In the genomic region with DNA sequence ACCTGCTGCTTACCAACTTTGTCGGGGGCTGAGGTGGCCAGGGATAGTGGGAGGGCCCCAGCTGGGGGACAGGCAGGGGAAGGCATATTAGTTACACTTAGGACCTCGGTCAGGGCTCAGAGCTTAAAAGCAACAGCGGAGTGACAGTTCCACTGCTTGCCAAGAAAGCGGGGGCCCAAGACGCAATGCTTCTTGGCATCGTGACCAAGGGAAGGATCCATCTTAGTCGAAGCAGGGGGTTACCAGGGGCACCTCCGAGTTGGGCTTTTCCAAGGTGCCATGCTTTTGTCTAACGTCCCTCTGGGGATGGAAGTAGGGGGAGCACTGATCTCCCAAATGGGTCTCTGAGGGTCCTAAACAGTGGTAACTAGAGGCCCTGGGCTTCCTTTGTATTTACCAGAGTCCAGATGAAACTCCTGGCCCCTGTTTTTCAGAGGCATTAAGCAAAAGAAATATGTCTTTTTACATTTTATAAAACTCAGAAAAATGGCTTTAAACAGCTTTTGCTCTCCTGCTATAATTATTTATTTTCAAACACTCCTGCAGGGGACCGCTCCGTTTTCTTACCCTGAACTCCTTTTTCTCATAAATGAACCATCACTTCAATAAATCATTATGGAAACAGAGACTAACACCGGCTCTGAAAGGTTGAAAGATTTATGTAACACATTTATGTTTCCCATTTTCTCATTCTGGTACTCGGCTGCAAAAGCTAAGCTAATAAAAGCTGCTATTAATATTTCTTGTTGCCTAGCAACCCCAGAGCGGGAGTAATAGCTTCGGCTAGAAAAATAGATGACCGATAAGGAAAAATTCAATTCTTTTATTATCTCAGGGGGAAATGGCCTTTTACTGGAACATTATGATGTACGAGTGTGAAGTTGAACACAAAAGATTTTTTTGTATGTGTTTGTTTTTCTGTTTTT, we compare ENCODE assay signal across 19 cellular contexts.
DNase-seq lines count a peak whose midpoint lies in the region; ATAC-seq, FAIRE-seq and TF ChIP-seq lines count a peak whose summit lies in the region.
"Had no signal": no experiment of that assay in that cellular context is flagged by ENCODE, and none has a peak within 500 bp of the region (broad histone marks: within the 10 kb centered on the region; RNA-seq: fewer than 3 reads in every experiment).

No MANE protein-coding gene starts in this region.

- H3K79me2 ChIP-seq in endothelial cell of umbilical vein (ENCODE audit: control insufficient read depth, insufficient read depth, low read length) = no peaks in the 10 kb centered on the region

- H3K36me3 ChIP-seq in RWPE2 (ENCODE audit: low read depth) (no peaks in the 10 kb centered on the region), endothelial cell of umbilical vein (ENCODE audit: control insufficient read depth in 2 of 2, extremely low read depth in 1 of 2, insufficient read depth in 2 of 2, low read length in 2 of 2) (no peaks in the 10 kb centered on the region)
- H3K36me3 ChIP-seq: Peyer's patch, prostate gland, vagina had no signal

- intact Hi-C loops in endothelial cell of umbilical vein (cut with micrococcal nuclease) = loop anchor here (1.0 to 5.0 kb wide), 2 partner anchors 57 to 74 kb away; no protein-coding TSS in a partner anchor

- H3K4me1 ChIP-seq in RWPE2 (ENCODE audit: insufficient read depth, poor library complexity, severe bottlenecking) (peaks cover 20% of the 10 kb centered on the region), endothelial cell of umbilical vein (ENCODE audit: control insufficient read depth, extremely low read depth, insufficient read depth, low read length) (peaks cover 35% of the 10 kb centered on the region)
- H3K4me1 ChIP-seq: prostate gland had no signal

- H3K9me3 ChIP-seq in RWPE2 (ENCODE audit: severe bottlenecking) = no peaks in the 10 kb centered on the region
- no peaks in the 10 kb centered on the region for H3K9me3 ChIP-seq in endothelial cell of umbilical vein (replicated peaks; ENCODE audit: control insufficient read depth, insufficient read depth, low read length)
- H3K9me3 ChIP-seq: Peyer's patch, prostate gland, vagina had no signal

- DNase-seq in DMS79 treated with DMSO at 0.1 percent for 48 hours (lab: John Stamatoyannopoulos, UW) (peak; percentile 69), RWPE2 (ENCODE audit: low spot score) (peak; percentile 65), endothelial cell of umbilical vein (ENCODE audit: low read depth, low spot score) (peak; percentile 79), putamen (ENCODE audit: low spot score) (peak; percentile 46), HK-2 (ENCODE audit: unreplicated experiment) (no peak), T-helper 1 cell (no peak)
- DNase-seq in activated naive CD4-positive, alpha-beta T cell (lab: John Stamatoyannopoulos, UW) = no peak
- DNase-seq: activated CD4-positive, alpha-beta T cell treated with anti-CD3 and anti-CD28 coated beads, Interleukin-2, amount 50 U/mL, for 1 hour; glutamatergic neuron; immature natural killer cell; NCI-H2029; NCI-H774; stimulated activated naive CD8-positive, alpha-beta T cell treated with anti-CD3 and anti-CD28 coated beads, Interleukin-15, amount 100 ng/mL, for 72 hours had no signal

- dilution Hi-C loops in endothelial cell of umbilical vein (cut with MboI; ENCODE audit: extremely low pct_ligation_motif_present, low sequenced_read_pairs) = no loop called here

- H3K9me1 ChIP-seq in endothelial cell of umbilical vein (replicated peaks; ENCODE audit: control insufficient read depth, extremely low read depth, insufficient read depth, low read length) = no peaks in the 10 kb centered on the region

- no TSS peak for BruUV-seq in endothelial cell of umbilical vein (replicated peaks; lab: Mats Ljungman, UMichigan)

- H3K27me3 ChIP-seq in RWPE2 (ENCODE audit: insufficient read depth, poor library complexity, severe bottlenecking) (no peaks in the 10 kb centered on the region), endothelial cell of umbilical vein (ENCODE audit: control insufficient read depth in 2 of 2, insufficient read depth in 2 of 2, low read length in 2 of 2) (no peaks in the 10 kb centered on the region)
- H3K27me3 ChIP-seq: Peyer's patch, vagina had no signal

- peak overlapping the region; percentile 32 for H3K4me2 ChIP-seq in endothelial cell of umbilical vein (ENCODE audit: insufficient read depth, low read length)
- H3K4me2 ChIP-seq: GM23338 had no signal

- peak overlapping the region; percentile 32 for H3K9ac ChIP-seq in endothelial cell of umbilical vein (replicated peaks; ENCODE audit: extremely low read depth, insufficient read depth, low read length)

- FAIRE-seq in endothelial cell of umbilical vein (lab: Jason Lieb, UNC) = peak; percentile 80

- POLR2A ChIA-PET in endothelial cell of umbilical vein (lab: Charles Lee) = no interaction called here

- no peak overlapping the region for H2AFZ ChIP-seq in endothelial cell of umbilical vein (ENCODE audit: low read depth, low read length)
- H2AFZ ChIP-seq: GM23338 had no signal

- H3K4me3 ChIP-seq in RWPE2 (ENCODE audit: severe bottlenecking) = no peak overlapping the region
- no peak overlapping the region for H3K4me3 ChIP-seq in endothelial cell of umbilical vein (replicated peaks in 1 of 3; ENCODE audit: insufficient read depth in 1 of 3, low read depth in 1 of 3, low read length in 3 of 3)
- H3K4me3 ChIP-seq: GM23338, Peyer's patch, prostate gland, vagina had no signal

- CTCF ChIA-PET in endothelial cell of umbilical vein (lab: Charles Lee) = interaction anchor here (0.8 to 2.0 kb wide), 5 partner anchors 9 to 104 kb away, joined by 3 to 5 read pairs (median 4); no protein-coding TSS in a partner anchor

- no peak for TF ChIP-seq POLR2A in endothelial cell of umbilical vein (IDR thresholded peaks at IDR 0.05; ENCODE audit: low read depth, low read length)

- H4K20me1 ChIP-seq in endothelial cell of umbilical vein (replicated peaks; ENCODE audit: control insufficient read depth, extremely low read depth, insufficient read depth, low read length) = no peaks in the 10 kb centered on the region

- no peak for ATAC-seq in RWPE2 (ENCODE audit: low read depth)
- no peak for ATAC-seq in GM19023 (IDR thresholded peaks at IDR 0.05; ENCODE audit: unreplicated experiment)
- ATAC-seq: GM23338; naive thymus-derived CD8-positive, alpha-beta T cell; stimulated activated naive CD8-positive, alpha-beta T cell treated with anti-CD3 and anti-CD28 coated beads, Interleukin-15, amount 100 ng/mL, for 72 hours had no signal

- TF ChIP-seq CTCF in RWPE2 (IDR thresholded peaks at IDR 0.05; ENCODE audit: poor library complexity, severe bottlenecking) (no peak), endothelial cell of umbilical vein (IDR thresholded peaks at IDR 0.05; ENCODE audit: extremely low read depth in 1 of 2, insufficient read depth in 1 of 2, low read depth in 1 of 2, low read length in 2 of 2) (no peak)

- H3K27ac ChIP-seq in RWPE2 (ENCODE audit: poor library complexity, severe bottlenecking) (no peak overlapping the region), endothelial cell of umbilical vein (ENCODE audit: insufficient read depth, low read depth, low read length) (no peak overlapping the region)
- H3K27ac ChIP-seq: Peyer's patch, vagina had no signal

TF ChIP-seq in endothelial cell of umbilical vein, 7 proteins besides CTCF, POLR2A, EP300 and RAD21:
- TF ChIP-seq GATA2 (IDR thresholded peaks at IDR 0.05; ENCODE audit: insufficient read depth, insufficient read length, low read depth, low read length) (peak; percentile 31), JUN (IDR thresholded peaks at IDR 0.05; ENCODE audit: borderline replicate concordance, insufficient read depth, insufficient read length, low read depth) (no peak), POLR2AphosphoS5 (IDR thresholded peaks at IDR 0.05; ENCODE audit: insufficient read depth, low read depth, low read length) (no peak)

Comparison
In these comparisons a context has a peak if more than half of its experiments do, and no peak if none do; other contexts are left out.
1. DNase-seq: peak in DMS79 treated with DMSO at 0.1 percent for 48 hours (single experiment), RWPE2 (single experiment), endothelial cell of umbilical vein (single experiment) and putamen (single experiment); none in HK-2 (single experiment), activated naive CD4-positive, alpha-beta T cell (0 of 4) and T-helper 1 cell (0 of 5).